Comparison of ENCODE assay signal across 1 cellular context in genomic region chr3:129558772-129559564, GRCh38.
TF ChIP-seq lines count a peak whose summit lies in the region.

No MANE protein-coding gene starts in this region.

TF ChIP-seq in SK-N-SH, 30 proteins besides CTCF, POLR2A, EP300 and RAD21 (continued from another document):
- TF ChIP-seq REST (IDR thresholded peaks at IDR 0.05; ENCODE audit: low read depth, low read length) (0 out of 2 replicates have a peak, but pooled peaks have one; percentile 33), RCOR1 (IDR thresholded peaks at IDR 0.05; ENCODE audit: low read length) (peak; percentile 42), NFIC (IDR thresholded peaks at IDR 0.05; ENCODE audit: borderline replicate concordance) (peak; percentile 35; the same call in 1 of the 2 replicates), MXI1 (IDR thresholded peaks at IDR 0.05; ENCODE audit: low read depth, low read length) (no peak), FOSL2 (IDR thresholded peaks at IDR 0.05; ENCODE audit: borderline replicate concordance, low read depth) (peak; percentile 85), TCF12 (IDR thresholded peaks at IDR 0.05) (peak; percentile 96), SMC3 (IDR thresholded peaks at IDR 0.05; ENCODE audit: low read depth, low read length) (no peak), MAX (IDR thresholded peaks at IDR 0.05; ENCODE audit: low read depth) (0 out of 2 replicates have a peak, but pooled peaks have one; percentile 42), ELF1 (IDR thresholded peaks at IDR 0.05) (peak; percentile 59), GATA2 (CRISPR knock-in tag; IDR thresholded peaks at IDR 0.05) (no peak), TAF1 (IDR thresholded peaks at IDR 0.05; ENCODE audit: borderline replicate concordance, low read depth, low read length) (no peak), YY1 (IDR thresholded peaks at IDR 0.05; ENCODE audit: low read depth) (no peak), RFX5 (IDR thresholded peaks at IDR 0.05; ENCODE audit: low read length) (no peak), EZH2phosphoT487 (IDR thresholded peaks at IDR 0.05; ENCODE audit: borderline replicate concordance, low read depth) (no peak), SIN3A (IDR thresholded peaks at IDR 0.05; ENCODE audit: borderline replicate concordance, low read depth, low read length) (0 out of 2 replicates have a peak, but pooled peaks have one; percentile 21), GABPA (IDR thresholded peaks at IDR 0.05; ENCODE audit: low read depth) (no peak), TEAD4 (IDR thresholded peaks at IDR 0.05; ENCODE audit: borderline replicate concordance, insufficient read depth) (0 out of 2 replicates have a peak, but pooled peaks have one; percentile 37), RXRA (IDR thresholded peaks at IDR 0.05; ENCODE audit: borderline replicate concordance, low read depth) (peak; percentile 85; the same call in 1 of the 2 replicates), PBX3 (IDR thresholded peaks at IDR 0.05) (peak; percentile 45), JUND (IDR thresholded peaks at IDR 0.05) (no peak; the same call in 1 of the 2 replicates), IRF3 (IDR thresholded peaks at IDR 0.05; ENCODE audit: low read depth, low read length) (no peak)
TF ChIP-seq in SK-N-SH: peak in this region for 13.
